8 cellular contexts compared by ENCODE assay signal in the genomic region with DNA sequence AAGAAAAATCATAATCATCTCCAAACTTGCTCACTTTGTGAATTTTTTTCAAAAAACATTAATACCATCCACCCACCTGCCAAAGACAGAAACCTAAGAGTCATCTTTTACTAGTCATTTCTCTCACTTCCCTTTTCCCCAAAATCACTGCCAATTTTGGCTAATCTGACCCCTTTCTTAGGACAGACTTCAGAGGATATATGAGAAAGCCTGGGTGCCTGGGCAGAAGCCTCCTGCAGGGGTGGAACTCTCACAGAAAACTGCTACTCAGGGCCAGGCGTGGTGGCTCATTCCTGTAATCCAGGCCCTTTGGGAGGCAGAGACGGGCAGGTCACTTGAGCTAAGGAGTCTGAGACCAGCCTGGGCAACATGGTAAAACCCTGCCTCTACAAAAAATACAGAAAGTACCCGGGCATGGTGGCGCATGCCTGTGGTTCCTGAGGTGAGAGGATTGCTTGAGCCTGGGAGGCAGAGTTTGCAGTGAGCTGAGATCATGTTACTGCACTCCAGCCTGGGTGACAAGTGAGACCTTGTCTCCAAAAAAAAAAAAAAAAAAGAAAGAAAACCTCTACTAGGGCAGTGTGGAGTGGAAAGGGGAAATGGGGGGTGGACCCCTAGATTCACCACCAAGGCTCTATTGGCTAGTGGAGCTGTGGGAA. TPM values are rescaled to one million over a fixed set of nuclear protein-coding genes. Genes with fewer than 3 reads are reported as not detected.
A peak's percentile ranks its signal among the peaks of the same experiment; 100 is the strongest.
DNase-seq lines count a peak whose midpoint lies in the region; ATAC-seq and TF ChIP-seq lines count a peak whose summit lies in the region.

No MANE protein-coding gene starts in this region.

- H3K4me1 ChIP-seq in BE2C, result no peaks in the 10 kb centered on the region

- peak overlapping the region; percentile 99 for H3K4me3 ChIP-seq in WERI-Rb-1 (ENCODE audit: low read depth, low read length)
- H3K4me3 ChIP-seq in kidney epithelial cell (ENCODE audit: low read depth, low read length), result no peak overlapping the region
- no peak overlapping the region for H3K4me3 ChIP-seq in BE2C (ENCODE audit: low read depth, low read length)

- H3K36me3 ChIP-seq in WERI-Rb-1, result peaks cover 79% of the 10 kb centered on the region
- H3K36me3 ChIP-seq in kidney epithelial cell (ENCODE audit: control insufficient read depth, insufficient read depth, low read length), result no peaks in the 10 kb centered on the region
- H3K36me3 ChIP-seq in BE2C, result peaks cover 73% of the 10 kb centered on the region

- no peak for DNase-seq in WERI-Rb-1
- peak; percentile 43 for DNase-seq in kidney epithelial cell (ENCODE audit: low read depth)
- no peak for DNase-seq in AG08395 (ENCODE audit: low spot score)
- DNase-seq in BE2C, result no peak
- DNase-seq in NCI-H510A treated with DMSO at 0.1 percent for 48 hours (lab: John Stamatoyannopoulos, UW), result no peak

- H3K27me3 ChIP-seq in WERI-Rb-1 (ENCODE audit: insufficient read depth, low read depth, severe bottlenecking) (no peaks in the 10 kb centered on the region), kidney epithelial cell (ENCODE audit: control insufficient read depth, insufficient read depth, low read length) (no peaks in the 10 kb centered on the region), BE2C (no peaks in the 10 kb centered on the region)

- 0 out of 3 replicates have a peak, but pooled peaks have one; percentile 13 for TF ChIP-seq CTCF in GM12872 (IDR thresholded peaks at IDR 0.05; ENCODE audit: insufficient read depth, low read depth, low read length)
- no peak for TF ChIP-seq CTCF in WERI-Rb-1 (IDR thresholded peaks at IDR 0.05; ENCODE audit: low read depth, low read length)
- TF ChIP-seq CTCF in kidney epithelial cell (IDR thresholded peaks at IDR 0.05; ENCODE audit: insufficient read depth, low read length, poor library complexity, severe bottlenecking), result no peak
- TF ChIP-seq CTCF in BE2C (IDR thresholded peaks at IDR 0.05; ENCODE audit: low read depth, low read length), result no peak

- peak overlapping the region; percentile 25 for H3K27ac ChIP-seq in WERI-Rb-1

- peaks cover 2% of the 10 kb centered on the region for H3K9me3 ChIP-seq in WERI-Rb-1 (ENCODE audit: severe bottlenecking)
- H3K9me3 ChIP-seq in BE2C, result no peaks in the 10 kb centered on the region

- ATAC-seq in GM21381 (IDR thresholded peaks at IDR 0.05; ENCODE audit: unreplicated experiment) (peak; percentile 30), HG03558 (IDR thresholded peaks at IDR 0.05; ENCODE audit: extremely low read depth, unreplicated experiment) (peak; percentile 34)

RNA-seq across cellular contexts. Expression of gene DEK, which starts 3.8 kb away (rescaled TPM):
- total RNA-seq in kidney epithelial cell, result 65.9 and 89.4 TPM in 2 replicates
- 37.0 TPM for polyA plus RNA-seq in BE2C (2012; ENCODE audit: insufficient read depth, insufficient read length, low read depth)
